8 cellular contexts compared by ENCODE assay signal in genomic region chr15:51970981-51971352, GRCh38. TPM values are rescaled to one million over a fixed set of nuclear protein-coding genes. Genes with fewer than 3 reads are reported as not detected.
DNase-seq lines count a peak whose midpoint lies in the region; ATAC-seq and TF ChIP-seq lines count a peak whose summit lies in the region.

No MANE protein-coding gene starts in this region.

- intact Hi-C loops in Panc1 (cut with micrococcal nuclease; ENCODE audit: unreplicated experiment) (no loop called here), esophagus squamous epithelium (cut with DNase I) (no loop called here)

- TF ChIP-seq CTCF in DOHH2 (IDR thresholded peaks at IDR 0.05; ENCODE audit: low read depth, low read length, poor library complexity, severe bottlenecking) (no peak), Panc1 (IDR thresholded peaks at IDR 0.05) (no peak), esophagus squamous epithelium (IDR thresholded peaks at IDR 0.05) (no peak), progenitor cell of endocrine pancreas (IDR thresholded peaks at IDR 0.05; ENCODE audit: unreplicated experiment) (no peak)

- peaks cover 9% of the 10 kb centered on the region for H3K36me3 Mint-ChIP-seq in progenitor cell of endocrine pancreas (ENCODE audit: insufficient read depth)

- WGBS in esophagus squamous epithelium, 2 donors = 1 to 2% methylated on average over 6 of the region's 6 CpGs

- H3K9me3 Mint-ChIP-seq in progenitor cell of endocrine pancreas (ENCODE audit: low read depth) = peaks cover 5% of the 10 kb centered on the region

- peaks cover 10% of the 10 kb centered on the region for H3K36me3 ChIP-seq in DOHH2 (ENCODE audit: control insufficient read depth, low read length)
- H3K36me3 ChIP-seq in Panc1 (ENCODE audit: control insufficient read depth, insufficient read depth, low read length) = no peaks in the 10 kb centered on the region; the same call in 1 of the 2 replicates
- H3K36me3 ChIP-seq in esophagus squamous epithelium = peaks cover 0 to 24% (median 0%) of the 10 kb centered on the region in 3 donors

- peaks cover 60% of the 10 kb centered on the region for H3K79me2 ChIP-seq in DOHH2 (ENCODE audit: control insufficient read depth, low read length)

- no peaks in the 10 kb centered on the region for H4K20me1 ChIP-seq in DOHH2 (ENCODE audit: control insufficient read depth, insufficient read depth, low read depth, low read length)

- H3K4me3 ChIP-seq in DOHH2 (ENCODE audit: low read length) = peak overlapping the region; percentile 92
- H3K4me3 ChIP-seq in Panc1 (ENCODE audit: low read depth in 2 of 2, low read length in 2 of 2) = peak overlapping the region; percentile 82 to 95
- H3K4me3 ChIP-seq in esophagus squamous epithelium = peak overlapping the region; percentile 82 to 95 (median 88)

- POLR2A ChIA-PET in Panc1 (lab: Charles Lee) = interaction anchor here (0.6 kb wide), 2 partner anchors 49 to 208 kb away, joined by 3 read pairs; no protein-coding TSS in a partner anchor

- CTCF ChIA-PET in Panc1 (lab: Charles Lee) = no interaction called here

- H3K9me2 ChIP-seq in DOHH2 (replicated peaks; ENCODE audit: control insufficient read depth, low read length) = no peaks in the 10 kb centered on the region

- no peak for TF ChIP-seq POLR2A in esophagus squamous epithelium (IDR thresholded peaks at IDR 0.05)

- H3K9me3 ChIP-seq in DOHH2 (ENCODE audit: control insufficient read depth, insufficient read depth, low read length) (no peaks in the 10 kb centered on the region), Panc1 (ENCODE audit: control insufficient read depth, insufficient read depth, low read depth, low read length) (no peaks in the 10 kb centered on the region), esophagus squamous epithelium (peaks cover 0 to 14% (median 13%) of the 10 kb centered on the region in 3 donors)

- ATAC-seq in GM21825 (IDR thresholded peaks at IDR 0.05; ENCODE audit: unreplicated experiment) (peak; percentile 24), Panc1 (no peak; the same call in 1 of the 2 replicates), GM18502 (IDR thresholded peaks at IDR 0.05; ENCODE audit: poor library complexity, unreplicated experiment) (no peak)

- no peaks in the 10 kb centered on the region for H3K27me3 ChIP-seq in DOHH2 (ENCODE audit: control insufficient read depth, low read length)
- no peaks in the 10 kb centered on the region for H3K27me3 ChIP-seq in Panc1 (ENCODE audit: control insufficient read depth, insufficient read depth, low read length)
- H3K27me3 ChIP-seq in esophagus squamous epithelium = no peaks in the 10 kb centered on the region

- no TSS peak for BruUV-seq in Panc1 (replicated peaks; lab: Mats Ljungman, UMichigan)

- peaks cover 10% of the 10 kb centered on the region for H3K4me1 ChIP-seq in DOHH2 (ENCODE audit: control insufficient read depth, low read length)
- peaks cover 11% of the 10 kb centered on the region for H3K4me1 ChIP-seq in Panc1 (ENCODE audit: control insufficient read depth, insufficient read depth, low read length)
- H3K4me1 ChIP-seq in esophagus squamous epithelium = peaks cover 3 to 27% (median 17%) of the 10 kb centered on the region in 3 donors

- peaks cover 15% of the 10 kb centered on the region for H3K4me1 Mint-ChIP-seq in progenitor cell of endocrine pancreas (ENCODE audit: low read depth)

- peak overlapping the region; percentile 98 for H3K27ac Mint-ChIP-seq in progenitor cell of endocrine pancreas

- no peaks in the 10 kb centered on the region for H3K27me3 Mint-ChIP-seq in progenitor cell of endocrine pancreas

- in situ Hi-C loops in Panc1 (cut with HindIII; ENCODE audit: low pct_unique_long_range_greater_than_20kb, low sequenced_read_pairs) = no loop called here

- H3K27ac ChIP-seq in DOHH2 (ENCODE audit: low read depth, low read length) = peak overlapping the region; percentile 72
- H3K27ac ChIP-seq in Panc1 (ENCODE audit: low read length) = peak overlapping the region; percentile 84
- peak overlapping the region; percentile 94 to 95 (median 94) for H3K27ac ChIP-seq in esophagus squamous epithelium

- DNase-seq in Panc1 (ENCODE audit: low read depth, low spot score) (no peak), esophagus squamous epithelium (lab: John Stamatoyannopoulos, UW) (no peak), progenitor cell of endocrine pancreas (ENCODE audit: low spot score, unreplicated experiment) (no peak), NCI-H2171 (lab: John Stamatoyannopoulos, UW) (no peak), NCI-H1092 treated with DMSO at 0.1 percent for 48 hours (lab: John Stamatoyannopoulos, UW) (no peak)

- H3K4me2 ChIP-seq in DOHH2 (ENCODE audit: low read length) = peak overlapping the region; percentile 63

- peak overlapping the region; percentile 94 for H3K4me3 Mint-ChIP-seq in progenitor cell of endocrine pancreas (ENCODE audit: low read depth)

- no peaks in the 10 kb centered on the region for H3F3A ChIP-seq in DOHH2 (ENCODE audit: control insufficient read depth, insufficient read depth)

RNA-seq across cellular contexts. Expression of gene LEO1, which starts 0.6 kb away (rescaled TPM):
- total RNA-seq in Panc1 (2021; ENCODE audit: unreplicated experiment) (30.1 TPM), esophagus squamous epithelium (10 to 100 TPM; 23.5 to 38.3 (median 32.4) TPM), progenitor cell of endocrine pancreas (24.7 and 25.7 TPM in 2 replicates)
- polyA plus RNA-seq in Panc1 (2012; ENCODE audit: insufficient read length) = 21.1 TPM

RNA-seq across cellular contexts. Expression of gene MAPK6, which starts 48.1 kb away (rescaled TPM):
- total RNA-seq in Panc1 (2021; ENCODE audit: unreplicated experiment) = 66.6 TPM
- 30.3 TPM for polyA plus RNA-seq in Panc1 (2012; ENCODE audit: insufficient read length)
- total RNA-seq in esophagus squamous epithelium = 100 to 1,000 TPM in 1 of 4 donors, 10 to 100 TPM in 3; 53.8 to 162 (median 69.2) TPM
- total RNA-seq in progenitor cell of endocrine pancreas = 79.4 and 91.7 TPM in 2 replicates
